In genomic region chr16:84103678-84104077, GRCh38 we compare ENCODE assay signal across 22 cellular contexts. TPM values are rescaled to one million over a fixed set of nuclear protein-coding genes. Genes with fewer than 3 reads are reported as not detected.
DNase-seq lines count a peak whose midpoint lies in the region; ATAC-seq and TF ChIP-seq lines count a peak whose summit lies in the region.
"Had no signal": no experiment of that assay in that cellular context is flagged by ENCODE, and none has a peak within 500 bp of the region (broad histone marks: within the 10 kb centered on the region; RNA-seq: fewer than 3 reads in every experiment).

No MANE protein-coding gene starts in this region.

- 71% methylated on average over 5 of the region's 5 CpGs for WGBS in SK-N-SH (ENCODE audit: low lambda C conversion rate)

- no peak for TF ChIP-seq EP300 in SK-N-SH (IDR thresholded peaks at IDR 0.05; ENCODE audit: borderline replicate concordance in 1 of 2, low read depth in 1 of 2, low read length in 1 of 2)

- CTCF ChIA-PET in SK-N-SH (lab: Yijun Ruan, JAX), result interaction anchor here (1.4 to 1.5 kb wide), 3 partner anchors 38 to 83 kb away, joined by 3 to 6 read pairs (median 4); partner anchors contain the start of gene TAF1C

- POLR2A ChIA-PET in SK-N-SH (lab: Yijun Ruan, JAX), result no interaction called here

- H3K27me3 Mint-ChIP-seq in stimulated activated naive CD8-positive, alpha-beta T cell treated with anti-CD3 and anti-CD28 coated beads, Interleukin-15, amount 100 ng/mL, for 72 hours, result no peaks in the 10 kb centered on the region
- H3K27me3 Mint-ChIP-seq: activated B cell treated with CpG ODN at 0.5 μM for 24 hours had no signal

- H3K9me2 ChIP-seq in SK-N-SH, result no peaks in the 10 kb centered on the region

- H3K4me1 ChIP-seq in colonic mucosa (peaks cover 5% of the 10 kb centered on the region), SK-N-SH (ENCODE audit: control insufficient read depth in 1 of 2, insufficient read depth in 2 of 2, low read depth in 1 of 2, low read length in 1 of 2) (peaks cover 4 to 7% of the 10 kb centered on the region in 2 experiments; a peak in 2 of 4 replicates)

- TF ChIP-seq CTCF in colonic mucosa (IDR thresholded peaks at IDR 0.05) (no peak), SK-N-SH (IDR thresholded peaks at IDR 0.05) (no peak)

- no peak for ATAC-seq in stimulated activated naive CD8-positive, alpha-beta T cell treated with anti-CD3 and anti-CD28 coated beads, Interleukin-15, amount 100 ng/mL, for 72 hours
- no peak for ATAC-seq in stimulated activated naive CD8-positive, alpha-beta T cell treated with anti-CD3 and anti-CD28 coated beads, Interleukin-15, Interleukin-2, amounts not matched to agents 100 U/mL and 50 U/mL, for 24 hours
- no peak for ATAC-seq in GM18505 (IDR thresholded peaks at IDR 0.05; ENCODE audit: unreplicated experiment)

- H3K36me3 ChIP-seq in colonic mucosa, result peaks cover 4% of the 10 kb centered on the region
- H3K36me3 ChIP-seq in SK-N-SH (replicated peaks in 1 of 2; ENCODE audit: control insufficient read depth in 1 of 2, insufficient read depth in 2 of 2, low read length in 1 of 2), result peaks cover 11 to 21% of the 10 kb centered on the region in 2 experiments

- DNase-seq in stimulated activated naive CD8-positive, alpha-beta T cell treated with anti-CD3 and anti-CD28 coated beads, Interleukin-15, amount 100 ng/mL, for 72 hours, result no peak
- DNase-seq in stimulated activated naive CD8-positive, alpha-beta T cell treated with anti-CD3 and anti-CD28 coated beads, Interleukin-15, Interleukin-2, amounts not matched to agents 100 U/mL and 50 U/mL, for 24 hours, result no peak
- DNase-seq in colonic mucosa (peak; percentile 40), lung microvascular endothelial cell (ENCODE audit: low read depth in 2 of 2) (peak; percentile 25 to 58), NOMO-1 treated with dmso at 0.1 percent for 144 hours (lab: John Stamatoyannopoulos, UW; ENCODE audit: unreplicated experiment) (no peak), COR-L47 (lab: John Stamatoyannopoulos, UW) (no peak), SK-N-SH (no peak)
- DNase-seq: ACHN; activated B cell treated with CpG ODN at 0.5 μM for 24 hours; activated naive CD4-positive, alpha-beta T cell treated with anti-CD3 and anti-CD28 coated beads for 36 hours; effector memory CD4-positive, alpha-beta T cell; glutamatergic neuron; NCI-H2081 treated with DMSO at 0.1 percent for 48 hours; NCI-H69; sigmoid colon; stimulated activated CD4-positive, alpha-beta T cell treated with anti-CD3 and anti-CD28 coated beads, Interleukin-2, amount 100 ng/mL, for 48 hours had no signal

- H3K9ac ChIP-seq in colonic mucosa (ENCODE audit: low read depth in 2 of 2, low read length in 2 of 2) (no peak overlapping the region), SK-N-SH (no peak overlapping the region)

- no peak for TF ChIP-seq POLR2A in GM18505 (IDR thresholded peaks at IDR 0.05; ENCODE audit: borderline replicate concordance, extremely low read depth, insufficient read depth, insufficient read length)

- H3K9me3 ChIP-seq in colonic mucosa (no peaks in the 10 kb centered on the region), SK-N-SH (no peaks in the 10 kb centered on the region)
- H3K9me3 ChIP-seq: neutrophil, sigmoid colon had no signal

- H3K27ac Mint-ChIP-seq in stimulated activated naive CD8-positive, alpha-beta T cell treated with anti-CD3 and anti-CD28 coated beads, Interleukin-15, amount 100 ng/mL, for 72 hours, result peak overlapping the region; percentile 56 to 58
- H3K27ac Mint-ChIP-seq: activated B cell treated with CpG ODN at 0.5 μM for 24 hours; activated naive CD4-positive, alpha-beta T cell treated with anti-CD3 and anti-CD28 coated beads for 36 hours; mesothelial cell of epicardium had no signal

- peaks cover 9% of the 10 kb centered on the region for H3F3A ChIP-seq in SK-N-SH (replicated peaks; ENCODE audit: insufficient read depth)

- no peaks in the 10 kb centered on the region for H3K9me3 Mint-ChIP-seq in stimulated activated naive CD8-positive, alpha-beta T cell treated with anti-CD3 and anti-CD28 coated beads, Interleukin-15, amount 100 ng/mL, for 72 hours
- H3K9me3 Mint-ChIP-seq: activated B cell treated with CpG ODN at 0.5 μM for 24 hours; activated naive CD4-positive, alpha-beta T cell treated with anti-CD3 and anti-CD28 coated beads for 36 hours; mesothelial cell of epicardium had no signal

- peaks cover 46% of the 10 kb centered on the region for H3K4me1 Mint-ChIP-seq in stimulated activated naive CD8-positive, alpha-beta T cell treated with anti-CD3 and anti-CD28 coated beads, Interleukin-15, amount 100 ng/mL, for 72 hours
- H3K4me1 Mint-ChIP-seq: mesothelial cell of epicardium had no signal

- H3K27me3 ChIP-seq in colonic mucosa (no peaks in the 10 kb centered on the region), SK-N-SH (ENCODE audit: insufficient read depth) (no peaks in the 10 kb centered on the region)
- H3K27me3 ChIP-seq: cardiac muscle cell, neutrophil, sigmoid colon had no signal

- H2AFZ ChIP-seq in SK-N-SH (ENCODE audit: low read depth), result no peak overlapping the region

- peaks cover 71% of the 10 kb centered on the region for H4K20me1 ChIP-seq in SK-N-SH (ENCODE audit: insufficient read depth)

- H3K4me3 ChIP-seq in colonic mucosa, result no peak overlapping the region
- no peak overlapping the region for H3K4me3 ChIP-seq in SK-N-SH (ENCODE audit: low read depth in 2 of 2, low read length in 1 of 2)
- H3K4me3 ChIP-seq: cardiac muscle cell, sigmoid colon had no signal

- no peak overlapping the region for H3K4me3 Mint-ChIP-seq in stimulated activated naive CD8-positive, alpha-beta T cell treated with anti-CD3 and anti-CD28 coated beads, Interleukin-15, amount 100 ng/mL, for 72 hours
- H3K4me3 Mint-ChIP-seq: activated B cell treated with CpG ODN at 0.5 μM for 24 hours; activated naive CD4-positive, alpha-beta T cell treated with anti-CD3 and anti-CD28 coated beads for 36 hours; mesothelial cell of epicardium had no signal

- no peak overlapping the region for H3K4me2 ChIP-seq in SK-N-SH

- TF ChIP-seq RAD21 in SK-N-SH (IDR thresholded peaks at IDR 0.05; ENCODE audit: low read length), result no peak

- H3K79me2 ChIP-seq in SK-N-SH (ENCODE audit: insufficient read depth), result peaks cover 87% of the 10 kb centered on the region

- H3K27ac ChIP-seq in colonic mucosa (no peak overlapping the region), SK-N-SH (ENCODE audit: low read depth in 2 of 2, low read length in 1 of 2) (no peak overlapping the region)
- H3K27ac ChIP-seq: cardiac muscle cell, neutrophil, sigmoid colon had no signal

- intact Hi-C loops in colonic mucosa (cut with DNase I), result no loop called here

TF ChIP-seq in SK-N-SH, 30 proteins besides CTCF, POLR2A, EP300 and RAD21 (continues in another document):
- TF ChIP-seq CHD2 (IDR thresholded peaks at IDR 0.05; ENCODE audit: low read length, partially characterized antibody) (no peak), RCOR1 (IDR thresholded peaks at IDR 0.05; ENCODE audit: low read length) (no peak), JUND (IDR thresholded peaks at IDR 0.05) (no peak), NFIC (IDR thresholded peaks at IDR 0.05; ENCODE audit: borderline replicate concordance) (no peak), SMC3 (IDR thresholded peaks at IDR 0.05; ENCODE audit: low read depth, low read length) (no peak), FOXM1 (IDR thresholded peaks at IDR 0.05; ENCODE audit: low read depth) (no peak), USF1 (IDR thresholded peaks at IDR 0.05; ENCODE audit: borderline replicate concordance, low read depth) (no peak)
- TF ChIP-seq, protein P1, sequence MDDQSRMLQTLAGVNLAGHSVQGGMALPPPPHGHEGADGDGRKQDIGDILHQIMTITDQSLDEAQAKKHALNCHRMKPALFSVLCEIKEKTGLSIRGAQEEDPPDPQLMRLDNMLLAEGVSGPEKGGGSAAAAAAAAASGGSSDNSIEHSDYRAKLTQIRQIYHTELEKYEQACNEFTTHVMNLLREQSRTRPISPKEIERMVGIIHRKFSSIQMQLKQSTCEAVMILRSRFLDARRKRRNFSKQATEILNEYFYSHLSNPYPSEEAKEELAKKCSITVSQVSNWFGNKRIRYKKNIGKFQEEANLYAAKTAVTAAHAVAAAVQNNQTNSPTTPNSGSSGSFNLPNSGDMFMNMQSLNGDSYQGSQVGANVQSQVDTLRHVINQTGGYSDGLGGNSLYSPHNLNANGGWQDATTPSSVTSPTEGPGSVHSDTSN (IDR thresholded peaks at IDR 0.05), result no peak
- TF ChIP-seq, protein P2, sequence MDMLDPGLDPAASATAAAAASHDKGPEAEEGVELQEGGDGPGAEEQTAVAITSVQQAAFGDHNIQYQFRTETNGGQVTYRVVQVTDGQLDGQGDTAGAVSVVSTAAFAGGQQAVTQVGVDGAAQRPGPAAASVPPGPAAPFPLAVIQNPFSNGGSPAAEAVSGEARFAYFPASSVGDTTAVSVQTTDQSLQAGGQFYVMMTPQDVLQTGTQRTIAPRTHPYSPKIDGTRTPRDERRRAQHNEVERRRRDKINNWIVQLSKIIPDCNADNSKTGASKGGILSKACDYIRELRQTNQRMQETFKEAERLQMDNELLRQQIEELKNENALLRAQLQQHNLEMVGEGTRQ (IDR thresholded peaks at IDR 0.05; ENCODE audit: borderline replicate concordance, low read depth, low read length), result no peak

RNA-seq across cellular contexts. Expression of gene MBTPS1, which starts 13.1 kb away (rescaled TPM):
- total RNA-seq in colonic mucosa (10 to 100 TPM; 69.6 to 80.7 TPM), lung microvascular endothelial cell (74.3 and 106 TPM in 2 replicates)
- 81.6 and 84.9 TPM in 2 replicates for polyA plus RNA-seq in SK-N-SH (2012; rRNA removed)
- polyA plus RNA-seq in SK-N-SH (2012; cell fraction: cytosol; rRNA removed), result 81.9 and 82.5 TPM in 2 replicates
- 140 and 164 TPM in 2 replicates for polyA plus RNA-seq in SK-N-SH (2012; cell fraction: nucleus; rRNA removed)

RNA-seq across cellular contexts. Expression of gene HSDL1, which starts 41.3 kb away (rescaled TPM):
- total RNA-seq in colonic mucosa, result 10 to 100 TPM; 10.7 to 12.9 TPM
- total RNA-seq in lung microvascular endothelial cell, result 25.1 and 33.5 TPM in 2 replicates
- 14.5 and 19.3 TPM in 2 replicates for polyA plus RNA-seq in SK-N-SH (2012; rRNA removed)
- polyA plus RNA-seq in SK-N-SH (2012; cell fraction: cytosol; rRNA removed), result 18.4 and 19.0 TPM in 2 replicates
- polyA plus RNA-seq in SK-N-SH (2012; cell fraction: nucleus; rRNA removed), result 9.7 and 18.6 TPM in 2 replicates

RNA-seq across cellular contexts. Expression of gene DNAAF1, which starts 41.4 kb away (rescaled TPM):
- total RNA-seq in colonic mucosa (under 1 TPM in 1 of 2 donors, not detected in 1; 0.20 TPM), lung microvascular endothelial cell (under 0.01 TPM in 2 replicates)
- 0.26 and 0.35 TPM in 2 replicates for polyA plus RNA-seq in SK-N-SH (2012; rRNA removed)
- polyA plus RNA-seq in SK-N-SH (2012; cell fraction: cytosol; rRNA removed), result 0.09 TPM in 2 replicates
- polyA plus RNA-seq in SK-N-SH (2012; cell fraction: nucleus; rRNA removed), result 2.1 and 2.2 TPM in 2 replicates
- total RNA-seq: activated B cell treated with CpG ODN at 0.5 μM for 24 hours; activated naive CD4-positive, alpha-beta T cell treated with anti-CD3 and anti-CD28 coated beads for 36 hours; G401; T-helper 1 cell treated with Interleukin-12 subunit alpha and Interleukin-12 subunit beta and Interleukin-4 antibody, amounts not matched to agents 30 ng/mL and 1 ng/mL, for 36 hours had no signal

Comparison
In these comparisons a context has a peak if more than half of its experiments do, and no peak if none do; other contexts are left out.
1. DNase-seq: peak in colonic mucosa (single experiment) and lung microvascular endothelial cell (2 of 2); none in stimulated activated naive CD8-positive, alpha-beta T cell treated with anti-CD3 and anti-CD28 coated beads, Interleukin-15, amount 100 ng/mL, for 72 hours (0 of 2), stimulated activated naive CD8-positive, alpha-beta T cell treated with anti-CD3 and anti-CD28 coated beads, Interleukin-15, Interleukin-2, amounts not matched to agents 100 U/mL and 50 U/mL, for 24 hours (single experiment), NOMO-1 treated with dmso at 0.1 percent for 144 hours (single experiment), COR-L47 (single experiment) and SK-N-SH (single experiment).